ENCODE assay signal across 13 cellular contexts in the genomic region with DNA sequence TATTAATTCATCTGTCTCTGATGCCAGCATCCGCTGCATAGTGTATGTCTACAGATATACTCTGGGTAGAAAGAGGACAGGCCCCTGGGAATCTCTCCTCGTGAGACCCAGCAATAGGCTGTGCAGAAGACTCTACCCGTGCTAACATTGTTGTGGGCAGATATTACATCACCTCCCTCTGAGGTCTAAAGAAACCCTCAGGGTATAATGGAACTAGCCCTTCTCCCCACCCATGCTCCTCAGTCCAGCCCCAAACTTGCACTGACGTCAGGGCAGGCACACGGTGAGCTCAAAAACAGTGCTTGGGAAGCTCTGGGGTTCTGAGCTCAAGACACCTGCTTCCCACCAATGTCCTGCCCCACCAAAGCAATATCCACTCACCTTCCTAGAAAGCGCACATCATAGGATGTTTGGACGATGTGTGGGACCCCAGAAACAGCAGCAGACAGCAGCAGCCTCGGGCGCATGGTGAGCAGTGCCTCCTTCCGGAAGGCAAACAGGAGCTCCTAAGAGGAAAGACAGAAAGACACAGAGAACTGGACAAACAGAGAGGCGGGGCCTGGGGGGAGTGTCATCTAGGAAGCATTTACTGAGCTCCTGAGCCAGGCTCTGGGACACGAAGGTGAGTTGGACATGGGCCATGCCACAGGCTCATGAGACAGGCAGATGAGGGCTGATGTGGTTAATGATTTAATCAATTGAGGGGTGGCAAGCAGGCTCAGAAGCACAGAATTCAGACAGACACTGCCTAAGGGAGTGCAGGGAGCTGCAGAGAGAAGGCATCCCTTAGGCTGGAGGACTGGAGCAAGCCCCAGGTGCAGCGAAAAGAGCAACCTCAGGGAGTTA. TPM values are rescaled to one million over a fixed set of nuclear protein-coding genes. Genes with fewer than 3 reads are reported as not detected.
DNase-seq lines count a peak whose midpoint lies in the region; ATAC-seq, FAIRE-seq and TF ChIP-seq lines count a peak whose summit lies in the region.
"Had no signal": no experiment of that assay in that cellular context is flagged by ENCODE, and none has a peak within 500 bp of the region (broad histone marks: within the 10 kb centered on the region; RNA-seq: fewer than 3 reads in every experiment).

No MANE protein-coding gene starts in this region.

- no peak for TF ChIP-seq CTCF in HFFc6 (IDR thresholded peaks at IDR 0.05)

- H3K27me3 ChIP-seq in small intestine (ENCODE audit: control insufficient read depth in 2 of 2, insufficient read depth in 2 of 2, low read length in 2 of 2): no peaks in the 10 kb centered on the region

- peaks cover 0 to 2% of the 10 kb centered on the region in 2 donors for H3K4me1 ChIP-seq in small intestine (ENCODE audit: control insufficient read depth in 2 of 2, insufficient read depth in 1 of 2, low read depth in 1 of 2, low read length in 1 of 2)

- H3K9me3 ChIP-seq in small intestine (ENCODE audit: control insufficient read depth, low read depth): no peaks in the 10 kb centered on the region

- no peaks in the 10 kb centered on the region for H3K36me3 ChIP-seq in small intestine (ENCODE audit: control insufficient read depth in 2 of 2, insufficient read depth in 2 of 2, low read length in 2 of 2)

- no peaks in the 10 kb centered on the region for H3K9me3 Mint-ChIP-seq in HFFc6
- H3K9me3 Mint-ChIP-seq: activated naive CD8-positive, alpha-beta T cell treated with anti-CD3 and anti-CD28 coated beads, Interleukin-2, amount 10 ng/mL, durations not matched to agents 7 days and 5 days had no signal

- no peak overlapping the region for H3K27ac ChIP-seq in small intestine (ENCODE audit: low read depth in 1 of 2, low read length in 1 of 2)

- H3K27me3 Mint-ChIP-seq in HFFc6 (ENCODE audit: insufficient read depth): peaks cover 29% of the 10 kb centered on the region

- DNase-seq in HK-2 (ENCODE audit: unreplicated experiment) (peak; percentile 83), NCI-H69 (lab: John Stamatoyannopoulos, UW) (peak; percentile 9), fibroblast of peridontal ligament (ENCODE audit: extremely low read depth) (peak; percentile 5), small intestine (peak; percentile 85), cerebellar nuclear complex (lab: John Stamatoyannopoulos, UW) (no peak), HFFc6 (no peak), CD1c-positive myeloid dendritic cell (ENCODE audit: extremely low spot score) (no peak)
- DNase-seq: activated CD8-positive, alpha-beta memory T cell treated with anti-CD3 and anti-CD28 coated beads for 24 hours; activated naive CD8-positive, alpha-beta T cell treated with anti-CD3 and anti-CD28 coated beads, Interleukin-2, amount 10 ng/mL, durations not matched to agents 7 days and 5 days; GDM1; KBM-7; NCI-H524 had no signal

- no peak for FAIRE-seq in small intestine (lab: Jason Lieb, UNC)

- no peak for ATAC-seq in HG02678 (IDR thresholded peaks at IDR 0.05; ENCODE audit: unreplicated experiment)

- H3K4me3 ChIP-seq in small intestine (ENCODE audit: low read depth in 1 of 2, low read length in 2 of 2): no peak overlapping the region

- WGBS in small intestine, 3 donors: 29 to 72% (median 47%) methylated on average over 13 of the region's 13 CpGs

- H3K27ac Mint-ChIP-seq in HFFc6: no peak overlapping the region
- H3K27ac Mint-ChIP-seq: activated naive CD8-positive, alpha-beta T cell treated with anti-CD3 and anti-CD28 coated beads, Interleukin-2, amount 10 ng/mL, durations not matched to agents 7 days and 5 days had no signal

- no peak overlapping the region for H3K4me3 Mint-ChIP-seq in HFFc6
- H3K4me3 Mint-ChIP-seq: activated naive CD8-positive, alpha-beta T cell treated with anti-CD3 and anti-CD28 coated beads, Interleukin-2, amount 10 ng/mL, durations not matched to agents 7 days and 5 days had no signal

- peaks cover 11% of the 10 kb centered on the region; the same call in 1 of the 2 replicates for H3K4me1 Mint-ChIP-seq in HFFc6 (ENCODE audit: low read depth)

- no peaks in the 10 kb centered on the region for H3K36me3 Mint-ChIP-seq in HFFc6 (ENCODE audit: low read depth)

RNA-seq across cellular contexts. Expression of gene OVGP1, which starts 4.8 kb away (rescaled TPM):
- 1 to 10 TPM; 1.6 to 2.7 (median 2.2) TPM for polyA plus RNA-seq in small intestine
- under 1 TPM in 5 of 6 experiments, not detected in 1; 0.09 to 0.74 (median 0.14) TPM for total RNA-seq in HFFc6 (2021; fragmentation: NEBNext Ultra II Directional; extraction: Animal tissue kit (Norgen Biotek cat#: 25700))

RNA-seq across cellular contexts. Expression of gene WDR77, which starts 26.3 kb away (rescaled TPM):
- 10 to 100 TPM; 11.0 to 29.3 (median 14.1) TPM for polyA plus RNA-seq in small intestine
- total RNA-seq in HFFc6 (2021; fragmentation: NEBNext Ultra II Directional; extraction: Animal tissue kit (Norgen Biotek cat#: 25700)): 10 to 100 TPM; 42.5 to 53.7 (median 47.7) TPM

RNA-seq across cellular contexts. Expression of gene ATP5PB, which starts 26.5 kb away (rescaled TPM):
- polyA plus RNA-seq in small intestine: 100 to 1,000 TPM; 502 to 589 (median 515) TPM
- total RNA-seq in HFFc6 (2021; fragmentation: NEBNext Ultra II Directional; extraction: Animal tissue kit (Norgen Biotek cat#: 25700)): 100 to 1,000 TPM; 253 to 293 (median 285) TPM

RNA-seq across cellular contexts. Expression of gene C1orf162, which starts 51.0 kb away (rescaled TPM):
- polyA plus RNA-seq in small intestine: 10 to 100 TPM; 10.3 to 27.2 (median 14.1) TPM
- total RNA-seq in HFFc6 (2021; fragmentation: NEBNext Ultra II Directional; extraction: Animal tissue kit (Norgen Biotek cat#: 25700)): under 1 TPM in 2 of 6 experiments, not detected in 4; 0.33 to 0.52 TPM

Comparison
In these comparisons a context has a peak if more than half of its experiments do, and no peak if none do; other contexts are left out.
1. DNase-seq: peak in HK-2 (single experiment), NCI-H69 (single experiment), fibroblast of peridontal ligament (single experiment) and small intestine (single experiment); none in cerebellar nuclear complex (0 of 2), HFFc6 (single experiment) and CD1c-positive myeloid dendritic cell (single experiment).